In the genomic region with DNA sequence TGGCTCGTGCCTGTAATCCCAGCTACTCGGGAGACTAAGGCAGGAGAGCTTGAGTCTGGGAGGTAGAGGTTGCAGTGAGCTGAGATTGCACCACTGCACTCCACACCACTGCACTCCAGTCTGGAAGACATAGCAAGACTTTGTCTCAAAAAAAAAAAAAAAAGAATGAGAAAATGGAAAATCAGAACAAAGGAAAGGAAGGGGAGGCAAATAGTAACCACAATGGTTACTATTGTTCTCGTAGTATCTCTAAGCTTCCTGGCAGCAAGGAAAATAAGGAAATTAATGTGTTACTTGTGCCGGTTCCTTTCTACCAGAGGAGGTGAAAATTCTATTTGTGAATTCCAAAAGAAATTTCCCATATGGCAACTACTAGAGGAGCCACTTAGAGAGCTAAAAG, we compare ENCODE assay signal across 19 cellular contexts. TPM values are rescaled to one million over a fixed set of nuclear protein-coding genes. Genes with fewer than 3 reads are reported as not detected.
DNase-seq lines count a peak whose midpoint lies in the region; ATAC-seq, FAIRE-seq and TF ChIP-seq lines count a peak whose summit lies in the region.
"Had no signal": no experiment of that assay in that cellular context is flagged by ENCODE, and none has a peak within 500 bp of the region (broad histone marks: within the 10 kb centered on the region; RNA-seq: fewer than 3 reads in every experiment).

No MANE protein-coding gene starts in this region.

- no peak overlapping the region for H3K4me2 ChIP-seq in endothelial cell of umbilical vein (ENCODE audit: insufficient read depth, low read length)
- H3K4me2 ChIP-seq: BLaER1 treated with 17β-estradiol and CSF1 and Interleukin-3, amounts not matched to agents 10 nM and 100 nM; GM23338 had no signal

- H3K9me3 ChIP-seq in endothelial cell of umbilical vein (replicated peaks; ENCODE audit: control insufficient read depth, insufficient read depth, low read length) = no peaks in the 10 kb centered on the region
- peaks cover under 1% of the 10 kb centered on the region for H3K9me3 ChIP-seq in mesodermal cell (ENCODE audit: control insufficient read depth, low read length)
- no peaks in the 10 kb centered on the region for H3K9me3 ChIP-seq in stomach

- in situ Hi-C loops in SK-MEL-5 (cut with HindIII; ENCODE audit: low pct_unique_long_range_greater_than_20kb, low sequenced_read_pairs) = no loop called here

- H3K9ac ChIP-seq in endothelial cell of umbilical vein (replicated peaks; ENCODE audit: extremely low read depth, insufficient read depth, low read length) = no peak overlapping the region
- H3K9ac ChIP-seq: BLaER1 treated with 17β-estradiol and CSF1 and Interleukin-3, amounts not matched to agents 10 nM and 100 nM had no signal

- H3K27ac ChIP-seq in endothelial cell of umbilical vein (ENCODE audit: insufficient read depth, low read depth, low read length) (no peak overlapping the region), mesodermal cell (ENCODE audit: low read depth, low read length, severe bottlenecking) (peak overlapping the region; percentile 49), stomach (no peak overlapping the region), caudate nucleus (ENCODE audit: low read depth, low read length) (no peak overlapping the region)
- H3K27ac ChIP-seq: BLaER1 treated with 17β-estradiol and CSF1 and Interleukin-3, amounts not matched to agents 10 nM and 100 nM; HL-60 had no signal

- no peaks in the 10 kb centered on the region for H3K36me3 ChIP-seq in endothelial cell of umbilical vein (ENCODE audit: control insufficient read depth in 2 of 2, extremely low read depth in 1 of 2, insufficient read depth in 2 of 2, low read length in 2 of 2)
- H3K36me3 ChIP-seq in mesodermal cell (ENCODE audit: control insufficient read depth, insufficient read depth, low read length) = no peaks in the 10 kb centered on the region
- H3K36me3 ChIP-seq in stomach = no peaks in the 10 kb centered on the region
- H3K36me3 ChIP-seq: BLaER1 treated with 17β-estradiol and CSF1 and Interleukin-3, amounts not matched to agents 10 nM and 100 nM had no signal

- no peaks in the 10 kb centered on the region for H4K20me1 ChIP-seq in endothelial cell of umbilical vein (replicated peaks; ENCODE audit: control insufficient read depth, extremely low read depth, insufficient read depth, low read length)
- H4K20me1 ChIP-seq: BLaER1 treated with 17β-estradiol and CSF1 and Interleukin-3, amounts not matched to agents 10 nM and 100 nM had no signal

- H3K27me3 ChIP-seq in endothelial cell of umbilical vein (ENCODE audit: control insufficient read depth in 2 of 2, insufficient read depth in 2 of 2, low read length in 2 of 2) = no peaks in the 10 kb centered on the region
- no peaks in the 10 kb centered on the region for H3K27me3 ChIP-seq in stomach
- H3K27me3 ChIP-seq: BLaER1 treated with 17β-estradiol and CSF1 and Interleukin-3, amounts not matched to agents 10 nM and 100 nM had no signal

- no peak for FAIRE-seq in endothelial cell of umbilical vein (lab: Jason Lieb, UNC)
- FAIRE-seq: G401.6, GM12891, H54, HTR-8/SVneo had no signal

- H3K4me3 ChIP-seq in endothelial cell of umbilical vein (replicated peaks in 1 of 3; ENCODE audit: insufficient read depth in 1 of 3, low read depth in 1 of 3, low read length in 3 of 3) (no peak overlapping the region), mesodermal cell (ENCODE audit: extremely low read depth, insufficient read depth, low read length, poor library complexity, severe bottlenecking) (no peak overlapping the region), stomach (no peak overlapping the region)
- H3K4me3 ChIP-seq: BLaER1 treated with 17β-estradiol and CSF1 and Interleukin-3, amounts not matched to agents 10 nM and 100 nM; GM23338 had no signal

- POLR2A ChIA-PET in endothelial cell of umbilical vein (lab: Charles Lee) = interaction anchor here (0.6 kb wide), 1 partner anchor 20 kb away, joined by 4 read pairs; no protein-coding TSS in a partner anchor

- H2AFZ ChIP-seq in endothelial cell of umbilical vein (ENCODE audit: low read depth, low read length) = no peak overlapping the region
- H2AFZ ChIP-seq: GM23338 had no signal

- dilution Hi-C loops in endothelial cell of umbilical vein (cut with MboI; ENCODE audit: extremely low pct_ligation_motif_present, low sequenced_read_pairs) = no loop called here

- no peaks in the 10 kb centered on the region for H3K79me2 ChIP-seq in endothelial cell of umbilical vein (ENCODE audit: control insufficient read depth, insufficient read depth, low read length)

- H3K9me1 ChIP-seq in endothelial cell of umbilical vein (replicated peaks; ENCODE audit: control insufficient read depth, extremely low read depth, insufficient read depth, low read length) = no peaks in the 10 kb centered on the region

- H3K4me1 ChIP-seq in endothelial cell of umbilical vein (ENCODE audit: control insufficient read depth, extremely low read depth, insufficient read depth, low read length) (no peaks in the 10 kb centered on the region), mesodermal cell (ENCODE audit: control insufficient read depth, insufficient read depth, low read length, poor library complexity, severe bottlenecking) (no peaks in the 10 kb centered on the region), stomach (no peaks in the 10 kb centered on the region)
- H3K4me1 ChIP-seq: BLaER1 treated with 17β-estradiol and CSF1 and Interleukin-3, amounts not matched to agents 10 nM and 100 nM had no signal

- intact Hi-C loops in endothelial cell of umbilical vein (cut with micrococcal nuclease) (no loop called here), stomach (cut with DNase I; ENCODE audit: low total_unique reads) (no loop called here)

- DNase-seq in SK-MEL-5 (ENCODE audit: low read depth, low spot score) (peak; percentile 19), endothelial cell of umbilical vein (ENCODE audit: low read depth, low spot score) (peak; percentile 57), stomach (no peak), cerebellar nuclear complex (lab: John Stamatoyannopoulos, UW) (no peak), caudate nucleus (lab: John Stamatoyannopoulos, UW) (no peak)
- DNase-seq: CD8-positive, alpha-beta T cell; COR-L47; HCEC 1CT; IMR-90 had no signal

- ATAC-seq in GM21723 (IDR thresholded peaks at IDR 0.05; ENCODE audit: unreplicated experiment) = no peak
- ATAC-seq: CD8-positive, alpha-beta T cell; GM23338 had no signal

- 61 to 91% methylated on average over 1 to 2 of the region's 4 CpGs for WGBS in mesodermal cell (ENCODE audit: insufficient coverage in 2 of 2), 2 experiments
- 27 to 54% (median 38%) methylated on average over 4 of the region's 4 CpGs for WGBS in stomach, 5 donors

- TF ChIP-seq POLR2A in endothelial cell of umbilical vein (IDR thresholded peaks at IDR 0.05; ENCODE audit: low read depth, low read length) (no peak), stomach (IDR thresholded peaks at IDR 0.05) (no peak)

- CTCF ChIA-PET in endothelial cell of umbilical vein (lab: Charles Lee) = interaction anchor here (0.7 kb wide), 1 partner anchor 403 kb away, joined by 3 read pairs; no protein-coding TSS in a partner anchor

- TF ChIP-seq CTCF in endothelial cell of umbilical vein (IDR thresholded peaks at IDR 0.05; ENCODE audit: extremely low read depth in 1 of 2, insufficient read depth in 1 of 2, low read depth in 1 of 2, low read length in 2 of 2) (no peak), stomach (IDR thresholded peaks at IDR 0.05) (no peak)

- TF ChIP-seq EP300 in stomach (IDR thresholded peaks at IDR 0.05) = no peak

- no TSS peak for BruUV-seq in endothelial cell of umbilical vein (replicated peaks; lab: Mats Ljungman, UMichigan)

TF ChIP-seq in endothelial cell of umbilical vein, 7 proteins besides CTCF, POLR2A, EP300 and RAD21:
- TF ChIP-seq FOS (IDR thresholded peaks at IDR 0.05; ENCODE audit: borderline replicate concordance, insufficient read depth, low read length) (no peak), MYC (IDR thresholded peaks at IDR 0.05; ENCODE audit: low read depth, low read length) (no peak), POLR2AphosphoS5 (IDR thresholded peaks at IDR 0.05; ENCODE audit: insufficient read depth, low read depth, low read length) (no peak)

RNA-seq across cellular contexts. Expression of a gene that starts 48.5 kb away (rescaled TPM):
- total RNA-seq in SK-MEL-5 (2014; rRNA removed; shearing (Covaris generic)) = 23.5 and 24.2 TPM in 2 replicates
- 11.4 and 13.9 TPM in 2 replicates for polyA plus RNA-seq in SK-MEL-5 (2015; cell fraction: cytosol; rRNA removed)
- polyA plus RNA-seq in SK-MEL-5 (2015; cell fraction: nucleus; rRNA removed) = 19.2 and 20.7 TPM in 2 replicates
- total RNA-seq in endothelial cell of umbilical vein (33.1 and 34.3 TPM in 2 replicates), stomach (10 to 100 TPM in 4 of 5 donors, 1 to 10 TPM in 1; 4.8 to 60.7 (median 37.8) TPM)
- polyA plus RNA-seq in endothelial cell of umbilical vein (10.4 and 12.1 TPM in 2 replicates), stomach (1 to 10 TPM; 1.1 to 1.6 (median 1.3) TPM)
- 13.7 and 14.7 TPM in 2 replicates for polyA plus RNA-seq in endothelial cell of umbilical vein (2011; cell fraction: cytosol; rRNA removed)
- polyA plus RNA-seq in endothelial cell of umbilical vein (2011; cell fraction: nucleus; rRNA removed) = 33.1 and 38.0 TPM in 2 replicates
- 25.8 and 29.4 TPM in 2 replicates for polyA plus RNA-seq in endothelial cell of umbilical vein (2012)
- 52.1 and 56.4 TPM in 2 replicates for polyA minus RNA-seq in endothelial cell of umbilical vein
- 1.2 TPM for polyA minus RNA-seq in endothelial cell of umbilical vein (2011; cell fraction: cytosol; rRNA and poly(A)+ RNA removed)
- 75.3 and 86.9 TPM in 2 replicates for polyA minus RNA-seq in endothelial cell of umbilical vein (2011; cell fraction: nucleus; rRNA and poly(A)+ RNA removed)
- polyA plus RNA-seq in mesodermal cell (2013, experiment 1 of 2) = 8.2 TPM
- 12.6 TPM for polyA plus RNA-seq in mesodermal cell (2013, experiment 2 of 2)
- total RNA-seq: B cell had no signal

Comparison
In these comparisons a context has a peak if more than half of its experiments do, and no peak if none do; other contexts are left out.
1. DNase-seq: peak in SK-MEL-5 (single experiment) and endothelial cell of umbilical vein (single experiment); none in stomach (single experiment), cerebellar nuclear complex (0 of 2) and caudate nucleus (0 of 61).